22 cellular contexts compared by ENCODE assay signal in genomic region chr12:76486011-76486410, GRCh38.
"Had no signal": no experiment of that assay in that cellular context is flagged by ENCODE, and none has a peak within 500 bp of the region (broad histone marks: within the 10 kb centered on the region; RNA-seq: fewer than 3 reads in every experiment).

No MANE protein-coding gene starts in this region.

- H3K9me3 Mint-ChIP-seq: mesothelial cell of epicardium; natural killer cell; neural progenitor cell; stimulated activated naive B cell treated with anti-CD40 and anti-IgM and Interleukin-4, amounts not matched to agents 10 μg/mL and 1 μg/mL and 100 μg/mL, for 72 hours; stimulated activated naive CD8-positive, alpha-beta T cell treated with anti-CD3 and anti-CD28 coated beads, Interleukin-15, amount 100 ng/mL, for 72 hours had no signal

- H3K36me3 ChIP-seq: colonic mucosa, ovary, right lobe of liver had no signal

- H3K27ac Mint-ChIP-seq: mesothelial cell of epicardium; neural progenitor cell; stimulated activated naive B cell treated with anti-CD40 and anti-IgM and Interleukin-4, amounts not matched to agents 10 μg/mL and 1 μg/mL and 100 μg/mL, for 72 hours; stimulated activated naive CD8-positive, alpha-beta T cell treated with anti-CD3 and anti-CD28 coated beads, Interleukin-15, amount 100 ng/mL, for 72 hours had no signal

- H3K9me3 ChIP-seq: colonic mucosa, ovary, right lobe of liver, testis had no signal

- H3K36me3 Mint-ChIP-seq: natural killer cell had no signal

- ATAC-seq: foreskin keratinocyte; left colon; natural killer cell; stimulated activated naive B cell treated with anti-CD40 and anti-IgM and Interleukin-4, amounts not matched to agents 10 μg/mL and 1 μg/mL and 100 μg/mL, for 72 hours; stimulated activated naive CD8-positive, alpha-beta T cell treated with anti-CD3 and anti-CD28 coated beads, Interleukin-15, amount 100 ng/mL, for 72 hours had no signal

- H3K4me1 ChIP-seq: colonic mucosa, foreskin keratinocyte, neural progenitor cell, testis, tibial nerve had no signal

- H3K4me1 Mint-ChIP-seq: mesothelial cell of epicardium, neural progenitor cell had no signal

- H3K4me3 ChIP-seq: colonic mucosa, neural progenitor cell, ovary, right lobe of liver, spleen, testis, tibial nerve had no signal

- DNase-seq: cerebellar nuclear complex; colonic mucosa; dermis blood vessel endothelial cell; erythroblast; foreskin keratinocyte; head of caudate nucleus; hippocampal formation; left colon; natural killer cell; nucleus accumbens; ovary; right lobe of liver; spleen; stimulated activated CD4-positive, alpha-beta T cell treated with anti-CD3 and anti-CD28 coated beads, Interleukin-15, amount 100 ng/mL, for 24 hours; stimulated activated CD4-positive, alpha-beta T cell treated with anti-CD3 and anti-CD28 coated beads, Interleukin-1b, Interleukin-23, amount 100 ng/mL, for 48 hours; stimulated activated CD4-positive, alpha-beta T cell treated with anti-CD3 and anti-CD28 coated beads, Interleukin-4, amount 100 ng/mL, for 4 hours; stimulated activated naive B cell treated with anti-CD40 and anti-IgM and Interleukin-4, amounts not matched to agents 10 μg/mL and 1 μg/mL and 100 μg/mL, for 72 hours; stimulated activated naive CD8-positive, alpha-beta T cell treated with anti-CD3 and anti-CD28 coated beads, Interleukin-15, amount 100 ng/mL, for 72 hours; testis had no signal

- H3K4me3 Mint-ChIP-seq: mesothelial cell of epicardium; natural killer cell; neural progenitor cell; stimulated activated naive B cell treated with anti-CD40 and anti-IgM and Interleukin-4, amounts not matched to agents 10 μg/mL and 1 μg/mL and 100 μg/mL, for 72 hours; stimulated activated naive CD8-positive, alpha-beta T cell treated with anti-CD3 and anti-CD28 coated beads, Interleukin-15, amount 100 ng/mL, for 72 hours had no signal

- H3K27me3 Mint-ChIP-seq: stimulated activated naive B cell treated with anti-CD40 and anti-IgM and Interleukin-4, amounts not matched to agents 10 μg/mL and 1 μg/mL and 100 μg/mL, for 72 hours; stimulated activated naive CD8-positive, alpha-beta T cell treated with anti-CD3 and anti-CD28 coated beads, Interleukin-15, amount 100 ng/mL, for 72 hours had no signal

- H3K27me3 ChIP-seq: colonic mucosa, foreskin keratinocyte, neural progenitor cell, ovary, right lobe of liver, spleen, testis, tibial nerve had no signal

- H3K27ac ChIP-seq: colonic mucosa, foreskin keratinocyte, neural progenitor cell, ovary, right lobe of liver, spleen, testis, tibial nerve had no signal
